ENCODE assay signal across 1 cellular context in the genomic region with DNA sequence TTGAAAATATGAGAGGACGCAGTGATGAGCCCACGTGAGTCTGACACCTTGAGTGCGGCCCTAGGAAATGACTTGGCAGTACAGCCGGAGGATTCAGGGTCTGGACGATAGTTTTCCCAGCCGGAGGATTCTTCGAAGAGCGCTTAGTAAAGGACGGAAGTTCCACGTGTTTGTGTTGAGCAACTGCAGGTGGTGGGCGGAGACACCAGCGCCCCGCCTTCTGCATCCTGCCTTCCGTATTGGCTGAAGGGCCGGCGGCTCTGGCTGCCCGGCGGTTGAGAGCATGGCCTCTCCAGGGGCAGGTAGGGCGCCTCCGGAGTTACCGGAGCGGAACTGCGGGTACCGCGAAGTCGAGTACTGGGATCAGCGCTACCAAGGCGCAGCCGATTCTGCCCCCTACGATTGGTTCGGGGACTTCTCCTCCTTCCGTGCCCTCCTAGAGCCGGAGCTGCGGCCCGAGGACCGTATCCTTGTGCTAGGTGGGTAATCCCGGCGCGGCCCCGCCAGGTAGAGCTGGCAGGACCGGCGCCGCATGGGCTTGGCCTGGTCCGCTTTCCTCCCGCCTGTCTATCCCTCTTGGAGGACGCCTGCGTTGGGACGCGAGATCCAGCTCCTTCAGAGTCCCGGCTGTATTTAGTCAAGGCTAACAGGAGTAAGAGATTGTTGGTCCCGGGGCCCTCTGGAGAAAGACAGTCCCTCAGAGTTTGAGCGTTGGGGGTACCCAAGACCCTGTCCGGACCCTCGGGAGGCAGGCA.
A peak's percentile ranks its signal among the peaks of the same experiment; 100 is the strongest.
TF ChIP-seq lines count a peak whose summit lies in the region.

A gene (plus strand): TSS at position 261 of the 755 bp plus-strand sequence. CDS start 23 bp downstream, at position 284.

TF ChIP-seq in HepG2, 621 proteins besides CTCF, POLR2A, EP300 and RAD21 (continued from another document and continues in another):
- TF ChIP-seq, protein P1, sequence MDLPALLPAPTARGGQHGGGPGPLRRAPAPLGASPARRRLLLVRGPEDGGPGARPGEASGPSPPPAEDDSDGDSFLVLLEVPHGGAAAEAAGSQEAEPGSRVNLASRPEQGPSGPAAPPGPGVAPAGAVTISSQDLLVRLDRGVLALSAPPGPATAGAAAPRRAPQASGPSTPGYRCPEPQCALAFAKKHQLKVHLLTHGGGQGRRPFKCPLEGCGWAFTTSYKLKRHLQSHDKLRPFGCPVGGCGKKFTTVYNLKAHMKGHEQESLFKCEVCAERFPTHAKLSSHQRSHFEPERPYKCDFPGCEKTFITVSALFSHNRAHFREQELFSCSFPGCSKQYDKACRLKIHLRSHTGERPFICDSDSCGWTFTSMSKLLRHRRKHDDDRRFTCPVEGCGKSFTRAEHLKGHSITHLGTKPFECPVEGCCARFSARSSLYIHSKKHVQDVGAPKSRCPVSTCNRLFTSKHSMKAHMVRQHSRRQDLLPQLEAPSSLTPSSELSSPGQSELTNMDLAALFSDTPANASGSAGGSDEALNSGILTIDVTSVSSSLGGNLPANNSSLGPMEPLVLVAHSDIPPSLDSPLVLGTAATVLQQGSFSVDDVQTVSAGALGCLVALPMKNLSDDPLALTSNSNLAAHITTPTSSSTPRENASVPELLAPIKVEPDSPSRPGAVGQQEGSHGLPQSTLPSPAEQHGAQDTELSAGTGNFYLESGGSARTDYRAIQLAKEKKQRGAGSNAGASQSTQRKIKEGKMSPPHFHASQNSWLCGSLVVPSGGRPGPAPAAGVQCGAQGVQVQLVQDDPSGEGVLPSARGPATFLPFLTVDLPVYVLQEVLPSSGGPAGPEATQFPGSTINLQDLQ (CRISPR knock-in tag; IDR thresholded peaks at IDR 0.05), result no peak
- TF ChIP-seq ZBTB8A (CRISPR knock-in tag; IDR thresholded peaks at IDR 0.05; ENCODE audit: borderline replicate concordance, low read depth) (no peak), ZNF138 (CRISPR knock-in tag; IDR thresholded peaks at IDR 0.05; ENCODE audit: low read depth) (no peak), ZNF644 (CRISPR knock-in tag; IDR thresholded peaks at IDR 0.05; ENCODE audit: low read depth) (no peak), SIN3A (IDR thresholded peaks at IDR 0.05; ENCODE audit: borderline replicate concordance, low read depth, low read length) (peak; percentile 98), PHB2 (IDR thresholded peaks at IDR 0.05; ENCODE audit: partially characterized antibody) (no peak), SRF (IDR thresholded peaks at IDR 0.05; ENCODE audit: low read depth, low read length) (no peak), FOXM1 (CRISPR knock-in tag; IDR thresholded peaks at IDR 0.05) (no peak), ONECUT2 (CRISPR knock-in tag; IDR thresholded peaks at IDR 0.05) (no peak), TMF1 (CRISPR knock-in tag; IDR thresholded peaks at IDR 0.05; ENCODE audit: low read depth) (no peak), FOXP1 (IDR thresholded peaks at IDR 0.05) (no peak), FOXP1 (CRISPR knock-in tag; IDR thresholded peaks at IDR 0.05) (no peak), CREB1 (IDR thresholded peaks at IDR 0.05) (no peak), CREB1 (CRISPR knock-in tag; IDR thresholded peaks at IDR 0.05) (peak; percentile 14; the same call in 1 of the 2 replicates), RBM39 (IDR thresholded peaks at IDR 0.05; ENCODE audit: low read depth, low read length, poor library complexity, severe bottlenecking) (peak; percentile 29), ZNF329 (CRISPR knock-in tag; IDR thresholded peaks at IDR 0.05; ENCODE audit: low read depth) (no peak), SMC3 (IDR thresholded peaks at IDR 0.05; ENCODE audit: low read length) (no peak), ZSCAN29 (CRISPR knock-in tag; conservative IDR thresholded peaks at IDR 0.05) (no peak; the same call in 1 of the 2 replicates), LCORL (IDR thresholded peaks at IDR 0.05) (no peak), LCORL (CRISPR knock-in tag; IDR thresholded peaks at IDR 0.05) (peak; percentile 0; the same call in 1 of the 2 replicates), ZNF451 (CRISPR knock-in tag; IDR thresholded peaks at IDR 0.05) (0 out of 2 replicates have a peak, but pooled peaks have one; percentile 56), ATF7-NPFF (CRISPR knock-in tag; IDR thresholded peaks at IDR 0.05; ENCODE audit: low read depth) (peak; percentile 67), ZNF430 (CRISPR knock-in tag; IDR thresholded peaks at IDR 0.05) (no peak), TEAD3 (CRISPR knock-in tag; optimal IDR thresholded peaks at IDR 0.05; ENCODE audit: borderline replicate concordance) (no peak), KAT8 (CRISPR knock-in tag; IDR thresholded peaks at IDR 0.05) (peak; percentile 64; the same call in 1 of the 2 replicates)
- TF ChIP-seq, protein P2, sequence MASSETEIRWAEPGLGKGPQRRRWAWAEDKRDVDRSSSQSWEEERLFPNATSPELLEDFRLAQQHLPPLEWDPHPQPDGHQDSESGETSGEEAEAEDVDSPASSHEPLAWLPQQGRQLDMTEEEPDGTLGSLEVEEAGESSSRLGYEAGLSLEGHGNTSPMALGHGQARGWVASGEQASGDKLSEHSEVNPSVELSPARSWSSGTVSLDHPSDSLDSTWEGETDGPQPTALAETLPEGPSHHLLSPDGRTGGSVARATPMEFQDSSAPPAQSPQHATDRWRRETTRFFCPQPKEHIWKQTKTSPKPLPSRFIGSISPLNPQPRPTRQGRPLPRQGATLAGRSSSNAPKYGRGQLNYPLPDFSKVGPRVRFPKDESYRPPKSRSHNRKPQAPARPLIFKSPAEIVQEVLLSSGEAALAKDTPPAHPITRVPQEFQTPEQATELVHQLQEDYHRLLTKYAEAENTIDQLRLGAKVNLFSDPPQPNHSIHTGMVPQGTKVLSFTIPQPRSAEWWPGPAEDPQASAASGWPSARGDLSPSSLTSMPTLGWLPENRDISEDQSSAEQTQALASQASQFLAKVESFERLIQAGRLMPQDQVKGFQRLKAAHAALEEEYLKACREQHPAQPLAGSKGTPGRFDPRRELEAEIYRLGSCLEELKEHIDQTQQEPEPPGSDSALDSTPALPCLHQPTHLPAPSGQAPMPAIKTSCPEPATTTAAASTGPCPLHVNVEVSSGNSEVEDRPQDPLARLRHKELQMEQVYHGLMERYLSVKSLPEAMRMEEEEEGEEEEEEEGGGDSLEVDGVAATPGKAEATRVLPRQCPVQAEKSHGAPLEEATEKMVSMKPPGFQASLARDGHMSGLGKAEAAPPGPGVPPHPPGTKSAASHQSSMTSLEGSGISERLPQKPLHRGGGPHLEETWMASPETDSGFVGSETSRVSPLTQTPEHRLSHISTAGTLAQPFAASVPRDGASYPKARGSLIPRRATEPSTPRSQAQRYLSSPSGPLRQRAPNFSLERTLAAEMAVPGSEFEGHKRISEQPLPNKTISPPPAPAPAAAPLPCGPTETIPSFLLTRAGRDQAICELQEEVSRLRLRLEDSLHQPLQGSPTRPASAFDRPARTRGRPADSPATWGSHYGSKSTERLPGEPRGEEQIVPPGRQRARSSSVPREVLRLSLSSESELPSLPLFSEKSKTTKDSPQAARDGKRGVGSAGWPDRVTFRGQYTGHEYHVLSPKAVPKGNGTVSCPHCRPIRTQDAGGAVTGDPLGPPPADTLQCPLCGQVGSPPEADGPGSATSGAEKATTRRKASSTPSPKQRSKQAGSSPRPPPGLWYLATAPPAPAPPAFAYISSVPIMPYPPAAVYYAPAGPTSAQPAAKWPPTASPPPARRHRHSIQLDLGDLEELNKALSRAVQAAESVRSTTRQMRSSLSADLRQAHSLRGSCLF (CRISPR knock-in tag; IDR thresholded peaks at IDR 0.05; ENCODE audit: borderline replicate concordance), result peak; percentile 48; the same call in 1 of the 2 replicates
- TF ChIP-seq, protein P3, sequence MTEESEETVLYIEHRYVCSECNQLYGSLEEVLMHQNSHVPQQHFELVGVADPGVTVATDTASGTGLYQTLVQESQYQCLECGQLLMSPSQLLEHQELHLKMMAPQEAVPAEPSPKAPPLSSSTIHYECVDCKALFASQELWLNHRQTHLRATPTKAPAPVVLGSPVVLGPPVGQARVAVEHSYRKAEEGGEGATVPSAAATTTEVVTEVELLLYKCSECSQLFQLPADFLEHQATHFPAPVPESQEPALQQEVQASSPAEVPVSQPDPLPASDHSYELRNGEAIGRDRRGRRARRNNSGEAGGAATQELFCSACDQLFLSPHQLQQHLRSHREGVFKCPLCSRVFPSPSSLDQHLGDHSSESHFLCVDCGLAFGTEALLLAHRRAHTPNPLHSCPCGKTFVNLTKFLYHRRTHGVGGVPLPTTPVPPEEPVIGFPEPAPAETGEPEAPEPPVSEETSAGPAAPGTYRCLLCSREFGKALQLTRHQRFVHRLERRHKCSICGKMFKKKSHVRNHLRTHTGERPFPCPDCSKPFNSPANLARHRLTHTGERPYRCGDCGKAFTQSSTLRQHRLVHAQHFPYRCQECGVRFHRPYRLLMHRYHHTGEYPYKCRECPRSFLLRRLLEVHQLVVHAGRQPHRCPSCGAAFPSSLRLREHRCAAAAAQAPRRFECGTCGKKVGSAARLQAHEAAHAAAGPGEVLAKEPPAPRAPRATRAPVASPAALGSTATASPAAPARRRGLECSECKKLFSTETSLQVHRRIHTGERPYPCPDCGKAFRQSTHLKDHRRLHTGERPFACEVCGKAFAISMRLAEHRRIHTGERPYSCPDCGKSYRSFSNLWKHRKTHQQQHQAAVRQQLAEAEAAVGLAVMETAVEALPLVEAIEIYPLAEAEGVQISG (CRISPR knock-in tag; IDR thresholded peaks at IDR 0.05), result peak; percentile 93
- TF ChIP-seq, protein P4, sequence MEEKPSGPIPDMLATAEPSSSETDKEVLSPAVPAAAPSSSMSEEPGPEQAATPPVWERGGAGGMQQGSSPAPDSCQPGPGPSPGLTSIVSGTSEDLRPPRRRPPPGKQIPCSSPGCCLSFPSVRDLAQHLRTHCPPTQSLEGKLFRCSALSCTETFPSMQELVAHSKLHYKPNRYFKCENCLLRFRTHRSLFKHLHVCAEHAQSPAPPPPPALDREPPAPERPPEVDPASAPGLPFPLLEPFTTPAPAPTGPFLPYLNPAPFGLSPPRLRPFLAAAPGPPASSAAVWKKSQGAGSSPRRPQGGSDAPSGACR (CRISPR knock-in tag; IDR thresholded peaks at IDR 0.05), result 0 out of 2 replicates have a peak, but pooled peaks have one; percentile 15
- TF ChIP-seq, protein P5, sequence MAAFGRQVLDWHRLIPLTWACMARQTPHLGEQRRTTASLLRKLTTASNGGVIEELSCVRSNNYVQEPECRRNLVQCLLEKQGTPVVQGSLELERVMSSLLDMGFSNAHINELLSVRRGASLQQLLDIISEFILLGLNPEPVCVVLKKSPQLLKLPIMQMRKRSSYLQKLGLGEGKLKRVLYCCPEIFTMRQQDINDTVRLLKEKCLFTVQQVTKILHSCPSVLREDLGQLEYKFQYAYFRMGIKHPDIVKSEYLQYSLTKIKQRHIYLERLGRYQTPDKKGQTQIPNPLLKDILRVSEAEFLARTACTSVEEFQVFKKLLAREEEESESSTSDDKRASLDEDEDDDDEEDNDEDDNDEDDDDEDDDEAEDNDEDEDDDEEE (CRISPR knock-in tag; IDR thresholded peaks at IDR 0.05), result no peak
- TF ChIP-seq, protein P6, sequence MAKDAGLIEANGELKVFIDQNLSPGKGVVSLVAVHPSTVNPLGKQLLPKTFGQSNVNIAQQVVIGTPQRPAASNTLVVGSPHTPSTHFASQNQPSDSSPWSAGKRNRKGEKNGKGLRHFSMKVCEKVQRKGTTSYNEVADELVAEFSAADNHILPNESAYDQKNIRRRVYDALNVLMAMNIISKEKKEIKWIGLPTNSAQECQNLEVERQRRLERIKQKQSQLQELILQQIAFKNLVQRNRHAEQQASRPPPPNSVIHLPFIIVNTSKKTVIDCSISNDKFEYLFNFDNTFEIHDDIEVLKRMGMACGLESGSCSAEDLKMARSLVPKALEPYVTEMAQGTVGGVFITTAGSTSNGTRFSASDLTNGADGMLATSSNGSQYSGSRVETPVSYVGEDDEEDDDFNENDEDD (CRISPR knock-in tag; IDR thresholded peaks at IDR 0.05; ENCODE audit: borderline replicate concordance), result peak; percentile 80; the same call in 1 of the 2 replicates
- TF ChIP-seq, protein P7, sequence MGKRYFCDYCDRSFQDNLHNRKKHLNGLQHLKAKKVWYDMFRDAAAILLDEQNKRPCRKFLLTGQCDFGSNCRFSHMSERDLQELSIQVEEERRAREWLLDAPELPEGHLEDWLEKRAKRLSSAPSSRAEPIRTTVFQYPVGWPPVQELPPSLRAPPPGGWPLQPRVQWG (CRISPR knock-in tag; IDR thresholded peaks at IDR 0.05; ENCODE audit: borderline replicate concordance, low read depth), result no peak
- TF ChIP-seq, protein P8, sequence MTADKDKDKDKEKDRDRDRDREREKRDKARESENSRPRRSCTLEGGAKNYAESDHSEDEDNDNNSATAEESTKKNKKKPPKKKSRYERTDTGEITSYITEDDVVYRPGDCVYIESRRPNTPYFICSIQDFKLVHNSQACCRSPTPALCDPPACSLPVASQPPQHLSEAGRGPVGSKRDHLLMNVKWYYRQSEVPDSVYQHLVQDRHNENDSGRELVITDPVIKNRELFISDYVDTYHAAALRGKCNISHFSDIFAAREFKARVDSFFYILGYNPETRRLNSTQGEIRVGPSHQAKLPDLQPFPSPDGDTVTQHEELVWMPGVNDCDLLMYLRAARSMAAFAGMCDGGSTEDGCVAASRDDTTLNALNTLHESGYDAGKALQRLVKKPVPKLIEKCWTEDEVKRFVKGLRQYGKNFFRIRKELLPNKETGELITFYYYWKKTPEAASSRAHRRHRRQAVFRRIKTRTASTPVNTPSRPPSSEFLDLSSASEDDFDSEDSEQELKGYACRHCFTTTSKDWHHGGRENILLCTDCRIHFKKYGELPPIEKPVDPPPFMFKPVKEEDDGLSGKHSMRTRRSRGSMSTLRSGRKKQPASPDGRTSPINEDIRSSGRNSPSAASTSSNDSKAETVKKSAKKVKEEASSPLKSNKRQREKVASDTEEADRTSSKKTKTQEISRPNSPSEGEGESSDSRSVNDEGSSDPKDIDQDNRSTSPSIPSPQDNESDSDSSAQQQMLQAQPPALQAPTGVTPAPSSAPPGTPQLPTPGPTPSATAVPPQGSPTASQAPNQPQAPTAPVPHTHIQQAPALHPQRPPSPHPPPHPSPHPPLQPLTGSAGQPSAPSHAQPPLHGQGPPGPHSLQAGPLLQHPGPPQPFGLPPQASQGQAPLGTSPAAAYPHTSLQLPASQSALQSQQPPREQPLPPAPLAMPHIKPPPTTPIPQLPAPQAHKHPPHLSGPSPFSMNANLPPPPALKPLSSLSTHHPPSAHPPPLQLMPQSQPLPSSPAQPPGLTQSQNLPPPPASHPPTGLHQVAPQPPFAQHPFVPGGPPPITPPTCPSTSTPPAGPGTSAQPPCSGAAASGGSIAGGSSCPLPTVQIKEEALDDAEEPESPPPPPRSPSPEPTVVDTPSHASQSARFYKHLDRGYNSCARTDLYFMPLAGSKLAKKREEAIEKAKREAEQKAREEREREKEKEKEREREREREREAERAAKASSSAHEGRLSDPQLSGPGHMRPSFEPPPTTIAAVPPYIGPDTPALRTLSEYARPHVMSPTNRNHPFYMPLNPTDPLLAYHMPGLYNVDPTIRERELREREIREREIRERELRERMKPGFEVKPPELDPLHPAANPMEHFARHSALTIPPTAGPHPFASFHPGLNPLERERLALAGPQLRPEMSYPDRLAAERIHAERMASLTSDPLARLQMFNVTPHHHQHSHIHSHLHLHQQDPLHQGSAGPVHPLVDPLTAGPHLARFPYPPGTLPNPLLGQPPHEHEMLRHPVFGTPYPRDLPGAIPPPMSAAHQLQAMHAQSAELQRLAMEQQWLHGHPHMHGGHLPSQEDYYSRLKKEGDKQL (CRISPR knock-in tag; IDR thresholded peaks at IDR 0.05; ENCODE audit: low read depth), result no peak
- TF ChIP-seq, protein P9, sequence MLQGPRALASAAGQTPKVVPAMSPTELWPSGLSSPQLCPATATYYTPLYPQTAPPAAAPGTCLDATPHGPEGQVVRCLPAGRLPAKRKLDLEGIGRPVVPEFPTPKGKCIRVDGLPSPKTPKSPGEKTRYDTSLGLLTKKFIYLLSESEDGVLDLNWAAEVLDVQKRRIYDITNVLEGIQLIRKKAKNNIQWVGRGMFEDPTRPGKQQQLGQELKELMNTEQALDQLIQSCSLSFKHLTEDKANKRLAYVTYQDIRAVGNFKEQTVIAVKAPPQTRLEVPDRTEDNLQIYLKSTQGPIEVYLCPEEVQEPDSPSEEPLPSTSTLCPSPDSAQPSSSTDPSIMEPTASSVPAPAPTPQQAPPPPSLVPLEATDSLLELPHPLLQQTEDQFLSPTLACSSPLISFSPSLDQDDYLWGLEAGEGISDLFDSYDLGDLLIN (CRISPR knock-in tag; IDR thresholded peaks at IDR 0.05; ENCODE audit: borderline replicate concordance), result no peak
